ENCODE assay signal across 1 cellular context in genomic region chr18:80108122-80108536, GRCh38.
TF ChIP-seq lines count a peak whose summit lies in the region.

No MANE protein-coding gene starts in this region.

TF ChIP-seq in HCT116, 20 proteins besides CTCF, POLR2A, EP300 and RAD21 (continued from another document):
- no peak for TF ChIP-seq ZBTB33 (IDR thresholded peaks at IDR 0.05; ENCODE audit: extremely low read depth, insufficient replicate concordance, low read length)
